ENCODE assay signal across 9 cellular contexts in the genomic region with DNA sequence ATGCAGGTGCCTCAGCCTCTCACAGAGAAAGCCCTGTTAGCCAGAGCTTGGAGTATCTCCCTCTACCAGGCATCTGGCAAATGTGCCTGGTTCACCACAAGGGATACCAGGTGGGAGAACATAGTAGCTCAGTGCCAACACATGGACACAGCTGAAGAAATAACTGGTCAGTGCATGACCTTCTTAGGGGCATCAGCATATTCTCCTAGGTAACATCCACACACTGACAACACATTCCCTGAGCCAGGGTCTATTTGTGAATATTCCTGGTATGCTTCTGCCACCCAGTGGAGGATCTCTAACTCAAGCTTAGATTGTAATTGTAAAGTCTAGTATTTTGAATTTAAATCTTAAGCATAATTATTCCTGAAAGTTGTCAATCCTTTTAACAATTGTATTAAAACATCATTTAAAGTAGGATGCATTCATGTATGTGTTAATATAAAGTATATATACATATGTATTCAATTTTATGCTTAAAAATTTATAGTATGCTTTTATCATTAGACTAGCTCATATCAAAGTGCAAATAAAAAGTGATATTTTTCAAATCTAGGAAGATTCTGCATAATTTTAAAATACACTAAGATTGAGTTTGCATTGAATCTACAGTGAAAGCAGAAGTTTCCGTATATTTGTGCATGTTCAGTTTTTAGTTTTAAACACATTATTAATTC. TPM values are rescaled to one million over a fixed set of nuclear protein-coding genes. Genes with fewer than 3 reads are reported as not detected.
DNase-seq lines count a peak whose midpoint lies in the region; ATAC-seq and TF ChIP-seq lines count a peak whose summit lies in the region.
"Had no signal": no experiment of that assay in that cellular context is flagged by ENCODE, and none has a peak within 500 bp of the region (broad histone marks: within the 10 kb centered on the region; RNA-seq: fewer than 3 reads in every experiment).

No MANE protein-coding gene starts in this region.

- no peaks in the 10 kb centered on the region for H3K9me3 ChIP-seq in breast epithelium
- H3K9me3 ChIP-seq in aorta (ENCODE audit: control insufficient read depth, low read length) = no peaks in the 10 kb centered on the region
- H3K9me3 ChIP-seq: neutrophil had no signal

- peak; percentile 90 for DNase-seq in DMS53 (lab: John Stamatoyannopoulos, UW)
- DNase-seq in NCI-H774 (lab: John Stamatoyannopoulos, UW) = peak; percentile 18
- no peak for DNase-seq in breast epithelium (ENCODE audit: low spot score in 2 of 2)
- DNase-seq in kidney tubule cell (ENCODE audit: low spot score) = peak; percentile 72
- DNase-seq in aorta = no peak
- no peak for DNase-seq in activated T-cell treated with anti-CD3 and anti-CD28 coated beads for 4 hours

- WGBS in aorta, 2 donors = 47 to 63% methylated on average over 1 of the region's 1 CpG

- intact Hi-C loops in breast epithelium (cut with DNase I; ENCODE audit: low total_unique reads) (no loop called here), aorta (cut with DNase I) (loop anchor here (2.0 to 5.0 kb wide), 2 partner anchors 265 to 312 kb away; no protein-coding TSS in a partner anchor)

- H3K4me1 ChIP-seq in breast epithelium (no peaks in the 10 kb centered on the region), aorta (ENCODE audit: control insufficient read depth in 1 of 2, insufficient read depth in 2 of 2, low read length in 2 of 2) (no peaks in the 10 kb centered on the region)

- H3K27me3 ChIP-seq in breast epithelium (no peaks in the 10 kb centered on the region), aorta (ENCODE audit: control insufficient read depth in 1 of 2, insufficient read depth in 2 of 2, low read length in 1 of 2) (no peaks in the 10 kb centered on the region)
- H3K27me3 ChIP-seq: neutrophil had no signal

- TF ChIP-seq CTCF in breast epithelium (IDR thresholded peaks at IDR 0.05) = peak in 2 of 3 donors; percentile 52 to 62

- no peak for TF ChIP-seq POLR2A in breast epithelium (IDR thresholded peaks at IDR 0.05)

- H3K36me3 ChIP-seq in breast epithelium = no peaks in the 10 kb centered on the region
- H3K36me3 ChIP-seq in aorta (ENCODE audit: control insufficient read depth in 1 of 2, insufficient read depth in 2 of 2, low read length in 1 of 2) = no peaks in the 10 kb centered on the region
- H3K36me3 ChIP-seq: neutrophil had no signal

- no peak overlapping the region for H3K27ac ChIP-seq in breast epithelium
- H3K27ac ChIP-seq in aorta (ENCODE audit: low read depth in 1 of 2, low read length in 2 of 2) = no peak overlapping the region
- H3K27ac ChIP-seq: neutrophil had no signal

- no peak overlapping the region for H3K4me3 ChIP-seq in breast epithelium
- H3K4me3 ChIP-seq in aorta (ENCODE audit: low read length in 2 of 2) = no peak overlapping the region

- peak; percentile 57 for ATAC-seq in HG03432 (IDR thresholded peaks at IDR 0.05; ENCODE audit: unreplicated experiment)
- ATAC-seq in aorta (ENCODE audit: low FRiP score) = peak; percentile 75
- no peak for ATAC-seq in GM18498 (IDR thresholded peaks at IDR 0.05; ENCODE audit: unreplicated experiment)

RNA-seq across cellular contexts. Expression of gene COL21A1, which starts 45.3 kb away (rescaled TPM):
- total RNA-seq in breast epithelium (1 to 10 TPM in 2 of 3 donors, under 1 TPM in 1; 0.80 to 2.9 (median 1.5) TPM), aorta (10 to 100 TPM; 22.5 to 39.3 TPM)
- 10 to 100 TPM; 22.9 to 67.0 TPM for polyA plus RNA-seq in aorta

Comparison
In these comparisons a context has a peak if more than half of its experiments do, and no peak if none do; other contexts are left out.
1. DNase-seq: peak in DMS53 (single experiment), NCI-H774 (single experiment) and kidney tubule cell (single experiment); none in breast epithelium (0 of 2), aorta (0 of 2) and activated T-cell treated with anti-CD3 and anti-CD28 coated beads for 4 hours (single experiment).
2. RNA of gene COL21A1, which starts 45.3 kb away (total RNA-seq): 22.5 to 39.3 TPM in aorta; 0.80 to 2.9 TPM in breast epithelium; every median in the first group is over 4 times any median in the second.